ENCODE assay signal across 22 cellular contexts in genomic region chr5:128290152-128290858, GRCh38.
A peak's percentile ranks its signal among the peaks of the same experiment; 100 is the strongest.
DNase-seq lines count a peak whose midpoint lies in the region; ATAC-seq and TF ChIP-seq lines count a peak whose summit lies in the region.
"Had no signal": no experiment of that assay in that cellular context is flagged by ENCODE, and none has a peak within 500 bp of the region (broad histone marks: within the 10 kb centered on the region; RNA-seq: fewer than 3 reads in every experiment).

No MANE protein-coding gene starts in this region.

- peaks cover 21% of the 10 kb centered on the region for H3K4me1 Mint-ChIP-seq in osteocyte (ENCODE audit: unreplicated experiment)
- H3K4me1 Mint-ChIP-seq: activated CD4-positive, alpha-beta memory T cell treated with anti-CD3 and anti-CD28 coated beads, Interleukin-2, amount 10 ng/mL, durations not matched to agents 7 days and 5 days; activated naive CD8-positive, alpha-beta T cell treated with anti-CD3 and anti-CD28 coated beads for 36 hours; GM23338; stimulated activated effector memory CD8-positive, alpha-beta T cell treated with anti-CD3 and anti-CD28 coated beads, Interleukin-12 subunit alpha, Interleukin-12 subunit beta, amount 100 ng/mL, for 72 hours had no signal

- H3K27me3 ChIP-seq in RWPE2 (ENCODE audit: insufficient read depth, poor library complexity, severe bottlenecking) = no peaks in the 10 kb centered on the region
- H3K27me3 ChIP-seq in MG63 = no peaks in the 10 kb centered on the region
- H3K27me3 ChIP-seq: foreskin keratinocyte, tibial artery had no signal

- peaks cover 59% of the 10 kb centered on the region for H3K36me3 Mint-ChIP-seq in osteocyte (ENCODE audit: unreplicated experiment)
- H3K36me3 Mint-ChIP-seq: activated naive CD8-positive, alpha-beta T cell treated with anti-CD3 and anti-CD28 coated beads for 36 hours; stimulated activated effector memory CD8-positive, alpha-beta T cell treated with anti-CD3 and anti-CD28 coated beads, Interleukin-12 subunit alpha, Interleukin-12 subunit beta, amount 100 ng/mL, for 72 hours had no signal

- ATAC-seq in RWPE2 (ENCODE audit: low read depth) = peak; percentile 72
- ATAC-seq: foreskin keratinocyte; GM23338; left ventricle myocardium superior; stimulated activated effector memory CD8-positive, alpha-beta T cell treated with anti-CD3 and anti-CD28 coated beads, Interleukin-12 subunit alpha, Interleukin-12 subunit beta, amount 100 ng/mL, for 72 hours had no signal

- no peaks in the 10 kb centered on the region for H3K9me3 Mint-ChIP-seq in osteocyte (ENCODE audit: unreplicated experiment)
- H3K9me3 Mint-ChIP-seq: activated CD4-positive, alpha-beta memory T cell treated with anti-CD3 and anti-CD28 coated beads, Interleukin-2, amount 10 ng/mL, durations not matched to agents 7 days and 5 days; activated naive CD8-positive, alpha-beta T cell treated with anti-CD3 and anti-CD28 coated beads for 36 hours; activated T-cell treated with anti-CD3 and anti-CD28 coated beads, Interleukin-2, amount 50 U/mL, for 24 hours; GM23338; stimulated activated effector memory CD8-positive, alpha-beta T cell treated with anti-CD3 and anti-CD28 coated beads, Interleukin-12 subunit alpha, Interleukin-12 subunit beta, amount 100 ng/mL, for 72 hours had no signal

- TF ChIP-seq CTCF in RWPE2 (IDR thresholded peaks at IDR 0.05; ENCODE audit: poor library complexity, severe bottlenecking) (no peak), epithelial cell of proximal tubule (conservative IDR thresholded peaks at IDR 0.05; ENCODE audit: low read depth, low read length) (no peak), osteocyte (IDR thresholded peaks at IDR 0.05) (no peak), GM20000 (IDR thresholded peaks at IDR 0.05; ENCODE audit: extremely low read depth, missing control alignments) (no peak)

- H3K27me3 Mint-ChIP-seq in osteocyte (ENCODE audit: unreplicated experiment) = no peaks in the 10 kb centered on the region
- H3K27me3 Mint-ChIP-seq: activated CD4-positive, alpha-beta memory T cell treated with anti-CD3 and anti-CD28 coated beads, Interleukin-2, amount 10 ng/mL, durations not matched to agents 7 days and 5 days; activated naive CD8-positive, alpha-beta T cell treated with anti-CD3 and anti-CD28 coated beads for 36 hours; activated T-cell treated with anti-CD3 and anti-CD28 coated beads, Interleukin-2, amount 50 U/mL, for 24 hours had no signal

- no peak overlapping the region for H3K4me3 ChIP-seq in RWPE2 (ENCODE audit: severe bottlenecking)
- H3K4me3 ChIP-seq in epithelial cell of proximal tubule (ENCODE audit: low read depth, low read length) = no peak overlapping the region
- H3K4me3 ChIP-seq in MG63 = no peak overlapping the region
- H3K4me3 ChIP-seq: GM23338, prostate gland, tibial artery had no signal

- H3K4me3 Mint-ChIP-seq in osteocyte (ENCODE audit: unreplicated experiment) = no peak overlapping the region
- H3K4me3 Mint-ChIP-seq: activated CD4-positive, alpha-beta memory T cell treated with anti-CD3 and anti-CD28 coated beads, Interleukin-2, amount 10 ng/mL, durations not matched to agents 7 days and 5 days; activated naive CD8-positive, alpha-beta T cell treated with anti-CD3 and anti-CD28 coated beads for 36 hours; activated T-cell treated with anti-CD3 and anti-CD28 coated beads, Interleukin-2, amount 50 U/mL, for 24 hours; GM23338; stimulated activated effector memory CD8-positive, alpha-beta T cell treated with anti-CD3 and anti-CD28 coated beads, Interleukin-12 subunit alpha, Interleukin-12 subunit beta, amount 100 ng/mL, for 72 hours had no signal

- peaks cover 10% of the 10 kb centered on the region for H3K4me1 ChIP-seq in RWPE2 (ENCODE audit: insufficient read depth, poor library complexity, severe bottlenecking)
- H3K4me1 ChIP-seq: foreskin keratinocyte, prostate gland, tibial artery had no signal

- peak; percentile 5 for DNase-seq in HS-5 (ENCODE audit: low read depth)
- DNase-seq in RWPE2 (ENCODE audit: low spot score) = no peak
- peak; percentile 76 for DNase-seq in epithelial cell of proximal tubule (ENCODE audit: low read depth)
- no peak for DNase-seq in osteocyte (ENCODE audit: extremely low spot score, unreplicated experiment)
- DNase-seq in GM20000 (ENCODE audit: low spot score) = no peak
- DNase-seq in MG63 = no peak
- DNase-seq in substantia nigra (lab: John Stamatoyannopoulos, UW) = no peak
- DNase-seq: activated CD4-positive, alpha-beta memory T cell treated with anti-CD3 and anti-CD28 coated beads, Interleukin-2, amount 10 ng/mL, durations not matched to agents 7 days and 5 days; activated naive CD8-positive, alpha-beta T cell treated with anti-CD3 and anti-CD28 coated beads for 36 hours; activated T-cell treated with anti-CD3 and anti-CD28 coated beads, Interleukin-2, amount 50 U/mL, for 24 hours; Calu3; Karpas-422; left ventricle myocardium superior; NCI-H1436 treated with DMSO at 0.1 percent for 48 hours; NCI-H446; T-helper 1 cell; tibial artery had no signal

- H3K27ac Mint-ChIP-seq in osteocyte (ENCODE audit: unreplicated experiment) = peak overlapping the region; percentile 64
- H3K27ac Mint-ChIP-seq: activated CD4-positive, alpha-beta memory T cell treated with anti-CD3 and anti-CD28 coated beads, Interleukin-2, amount 10 ng/mL, durations not matched to agents 7 days and 5 days; activated naive CD8-positive, alpha-beta T cell treated with anti-CD3 and anti-CD28 coated beads for 36 hours; activated T-cell treated with anti-CD3 and anti-CD28 coated beads, Interleukin-2, amount 50 U/mL, for 24 hours; GM23338; stimulated activated effector memory CD8-positive, alpha-beta T cell treated with anti-CD3 and anti-CD28 coated beads, Interleukin-12 subunit alpha, Interleukin-12 subunit beta, amount 100 ng/mL, for 72 hours had no signal

- peaks cover 78% of the 10 kb centered on the region for H3K36me3 ChIP-seq in RWPE2 (ENCODE audit: low read depth)
- H3K36me3 ChIP-seq in MG63 = no peaks in the 10 kb centered on the region
- H3K36me3 ChIP-seq: prostate gland, tibial artery had no signal

- H3K9me3 ChIP-seq in RWPE2 (ENCODE audit: severe bottlenecking) = no peaks in the 10 kb centered on the region
- no peaks in the 10 kb centered on the region for H3K9me3 ChIP-seq in MG63
- H3K9me3 ChIP-seq: prostate gland, tibial artery had no signal

- H3K27ac ChIP-seq in RWPE2 (ENCODE audit: poor library complexity, severe bottlenecking) (peak overlapping the region; percentile 45), substantia nigra (ENCODE audit: low read depth, low read length, poor library complexity, severe bottlenecking) (no peak overlapping the region)
- H3K27ac ChIP-seq: foreskin keratinocyte, prostate gland, tibial artery, VCaP had no signal

Comparison
In these comparisons a context has a peak if more than half of its experiments do, and no peak if none do; other contexts are left out.
1. DNase-seq: peak in HS-5 (single experiment) and epithelial cell of proximal tubule (single experiment); none in RWPE2 (single experiment), osteocyte (single experiment), GM20000 (single experiment), MG63 (single experiment) and substantia nigra (0 of 49).